In genomic region chr14:76768201-76768656, GRCh38 we compare ENCODE assay signal across 9 cellular contexts. TPM values are rescaled to one million over a fixed set of nuclear protein-coding genes. Genes with fewer than 3 reads are reported as not detected.
DNase-seq lines count a peak whose midpoint lies in the region; ATAC-seq and TF ChIP-seq lines count a peak whose summit lies in the region.
"Had no signal": no experiment of that assay in that cellular context is flagged by ENCODE, and none has a peak within 500 bp of the region (broad histone marks: within the 10 kb centered on the region; RNA-seq: fewer than 3 reads in every experiment).

No MANE protein-coding gene starts in this region.

- TF ChIP-seq CTCF in DND-41 (IDR thresholded peaks at IDR 0.05; ENCODE audit: borderline replicate concordance, extremely low read depth, low read length, poor library complexity, severe bottlenecking), result no peak

- peaks cover 20% of the 10 kb centered on the region for H3K4me1 Mint-ChIP-seq in activated T-cell treated with anti-CD3 and anti-CD28 coated beads, Interleukin-2, amount 50 U/mL, for 4 hours (ENCODE audit: low read depth)

- H3K9me3 Mint-ChIP-seq in activated T-cell treated with anti-CD3 and anti-CD28 coated beads, Interleukin-2, amount 50 U/mL, for 4 hours, result no peaks in the 10 kb centered on the region

- no peak overlapping the region for H3K4me2 ChIP-seq in DND-41 (ENCODE audit: insufficient read depth, low read length)

- H3K27me3 ChIP-seq in DND-41 (ENCODE audit: insufficient read depth, low read length, poor library complexity) (peaks cover 14% of the 10 kb centered on the region), MG63 (no peaks in the 10 kb centered on the region)

- H3K36me3 Mint-ChIP-seq in activated T-cell treated with anti-CD3 and anti-CD28 coated beads, Interleukin-2, amount 50 U/mL, for 4 hours (ENCODE audit: insufficient read depth), result no peaks in the 10 kb centered on the region

- H3K36me3 ChIP-seq in DND-41 (ENCODE audit: insufficient read depth, low read length), result no peaks in the 10 kb centered on the region
- H3K36me3 ChIP-seq in MG63, result no peaks in the 10 kb centered on the region

- H3K4me3 Mint-ChIP-seq in activated T-cell treated with anti-CD3 and anti-CD28 coated beads, Interleukin-2, amount 50 U/mL, for 4 hours, result peak overlapping the region; percentile 38

- intact Hi-C loops in left cardiac atrium (cut with DNase I), result no loop called here

- no peaks in the 10 kb centered on the region for H3K27me3 Mint-ChIP-seq in activated T-cell treated with anti-CD3 and anti-CD28 coated beads, Interleukin-2, amount 50 U/mL, for 4 hours (ENCODE audit: low read depth)

- H3K79me2 ChIP-seq in DND-41 (ENCODE audit: insufficient read depth, low read length), result no peaks in the 10 kb centered on the region

- H3K4me3 ChIP-seq in DND-41 (ENCODE audit: low read depth in 1 of 2, low read length in 2 of 2), result no peak overlapping the region
- H3K4me3 ChIP-seq in skin epidermis, result no peak overlapping the region
- no peak overlapping the region for H3K4me3 ChIP-seq in MG63

- no peaks in the 10 kb centered on the region for H3K9me3 ChIP-seq in DND-41 (ENCODE audit: insufficient read depth, low read length, severe bottlenecking)
- no peaks in the 10 kb centered on the region for H3K9me3 ChIP-seq in MG63

- H3K27ac ChIP-seq in DND-41 (ENCODE audit: low read length) (no peak overlapping the region), skin epidermis (peak overlapping the region in 18 of 21 experiments; percentile 23 to 85 (median 68))

- H4K20me1 ChIP-seq in DND-41 (ENCODE audit: insufficient read depth, low read length), result no peaks in the 10 kb centered on the region

- no peak overlapping the region for H2AFZ ChIP-seq in DND-41 (ENCODE audit: low read depth, low read length)

- DNase-seq in DND-41 (peak; percentile 23), NCI-H146 (lab: John Stamatoyannopoulos, UW) (peak; percentile 34), left cardiac atrium (peak; percentile 88), MG63 (no peak)
- peak; percentile 60 for DNase-seq in activated T-cell treated with anti-CD3 and anti-CD28 coated beads, Interleukin-2, amount 50 U/mL, for 4 hours

- ATAC-seq in DND-41 (ENCODE audit: insufficient read depth, low read depth), result peak; percentile 81
- ATAC-seq in GM21786 (IDR thresholded peaks at IDR 0.05; ENCODE audit: unreplicated experiment), result peak; percentile 95
- peak; percentile 96 to 97 for ATAC-seq in activated T-cell treated with anti-CD3 and anti-CD28 coated beads, Interleukin-2, amount 50 U/mL, for 4 hours
- peak; percentile 85 to 88 for ATAC-seq in left cardiac atrium
- no peak for ATAC-seq in GM19397 (IDR thresholded peaks at IDR 0.05; ENCODE audit: unreplicated experiment)

- H3K9ac ChIP-seq in DND-41 (ENCODE audit: low read depth, low read length), result no peak overlapping the region

- H3K4me1 ChIP-seq in DND-41 (ENCODE audit: insufficient read depth, low read length), result peaks cover 4% of the 10 kb centered on the region; the same call in 1 of the 2 replicates

RNA-seq across cellular contexts. Expression of gene VASH1, which starts 7.0 kb away (rescaled TPM):
- total RNA-seq in activated T-cell treated with anti-CD3 and anti-CD28 coated beads, Interleukin-2, amount 50 U/mL, for 4 hours, result 1 to 10 TPM; 1.8 to 2.6 (median 2.2) TPM
- total RNA-seq in left cardiac atrium, result 100 to 1,000 TPM in 1 of 2 donors, 10 to 100 TPM in 1; 27.0 to 142 TPM
- total RNA-seq in MG63 (2014; rRNA removed; shearing (Covaris generic); ENCODE audit: low replicate concordance), result 2.1 and 2.8 TPM in 2 replicates
- total RNA-seq: bronchial epithelial cell had no signal

RNA-seq across cellular contexts. Expression of gene ANGEL1, which starts 44.5 kb away (rescaled TPM):
- 10 to 100 TPM; 12.5 to 17.3 (median 14.4) TPM for total RNA-seq in activated T-cell treated with anti-CD3 and anti-CD28 coated beads, Interleukin-2, amount 50 U/mL, for 4 hours
- 10 to 100 TPM; 14.9 to 21.6 TPM for total RNA-seq in left cardiac atrium
- 1.1 and 2.5 TPM in 2 replicates for total RNA-seq in MG63 (2014; rRNA removed; shearing (Covaris generic); ENCODE audit: low replicate concordance)

RNA-seq across cellular contexts. Expression of gene LRRC74A, which starts 58.0 kb away (rescaled TPM):
- not detected for total RNA-seq in activated T-cell treated with anti-CD3 and anti-CD28 coated beads, Interleukin-2, amount 50 U/mL, for 4 hours
- total RNA-seq in left cardiac atrium, result not detected
- not detected in 2 replicates for total RNA-seq in MG63 (2014; rRNA removed; shearing (Covaris generic); ENCODE audit: low replicate concordance)
- total RNA-seq: bronchial epithelial cell had no signal
